In genomic region chr14:56131004-56131864, GRCh38 we compare ENCODE assay signal across 14 cellular contexts. TPM values are rescaled to one million over a fixed set of nuclear protein-coding genes. Genes with fewer than 3 reads are reported as not detected.
DNase-seq lines count a peak whose midpoint lies in the region; ATAC-seq and TF ChIP-seq lines count a peak whose summit lies in the region.
"Had no signal": no experiment of that assay in that cellular context is flagged by ENCODE, and none has a peak within 500 bp of the region (broad histone marks: within the 10 kb centered on the region; RNA-seq: fewer than 3 reads in every experiment).

No MANE protein-coding gene starts in this region.

- H3K4me3 Mint-ChIP-seq in activated CD4-positive, alpha-beta T cell treated with anti-CD3 and anti-CD28 coated beads, Interleukin-2, amount 10 ng/mL, durations not matched to agents 24 days and 14 days = no peak overlapping the region
- H3K4me3 Mint-ChIP-seq in T-helper 17 cell = peak overlapping the region; percentile 62
- no peak overlapping the region for H3K4me3 Mint-ChIP-seq in osteocyte (ENCODE audit: unreplicated experiment)

- no peaks in the 10 kb centered on the region for H3K9me3 ChIP-seq in T-helper 17 cell (ENCODE audit: control insufficient read depth, low read length, poor library complexity, severe bottlenecking)
- H3K9me3 ChIP-seq: esophagus squamous epithelium had no signal

- peaks cover 3% of the 10 kb centered on the region for H3K9me3 Mint-ChIP-seq in activated CD4-positive, alpha-beta T cell treated with anti-CD3 and anti-CD28 coated beads, Interleukin-2, amount 10 ng/mL, durations not matched to agents 24 days and 14 days
- no peaks in the 10 kb centered on the region for H3K9me3 Mint-ChIP-seq in osteocyte (ENCODE audit: unreplicated experiment)
- H3K9me3 Mint-ChIP-seq: activated naive CD4-positive, alpha-beta T cell treated with anti-CD3 and anti-CD28 coated beads, Interleukin-2, amount 50 U/mL, for 72 hours had no signal

- no peaks in the 10 kb centered on the region for H3K36me3 Mint-ChIP-seq in activated CD4-positive, alpha-beta T cell treated with anti-CD3 and anti-CD28 coated beads, Interleukin-2, amount 10 ng/mL, durations not matched to agents 24 days and 14 days (ENCODE audit: low read depth)
- H3K36me3 Mint-ChIP-seq in T-helper 17 cell (ENCODE audit: low read depth) (peaks cover 3% of the 10 kb centered on the region), osteocyte (ENCODE audit: unreplicated experiment) (no peaks in the 10 kb centered on the region)
- H3K36me3 Mint-ChIP-seq: activated naive CD4-positive, alpha-beta T cell treated with anti-CD3 and anti-CD28 coated beads, Interleukin-2, amount 50 U/mL, for 72 hours had no signal

- peaks cover 22% of the 10 kb centered on the region for H3K4me1 Mint-ChIP-seq in activated CD4-positive, alpha-beta T cell treated with anti-CD3 and anti-CD28 coated beads, Interleukin-2, amount 10 ng/mL, durations not matched to agents 24 days and 14 days
- H3K4me1 Mint-ChIP-seq in T-helper 17 cell (peaks cover 42% of the 10 kb centered on the region), osteocyte (ENCODE audit: unreplicated experiment) (peaks cover 20% of the 10 kb centered on the region)

- TF ChIP-seq CTCF in osteocyte (IDR thresholded peaks at IDR 0.05) = no peak

- peaks cover 7% of the 10 kb centered on the region for H3K27me3 Mint-ChIP-seq in activated CD4-positive, alpha-beta T cell treated with anti-CD3 and anti-CD28 coated beads, Interleukin-2, amount 10 ng/mL, durations not matched to agents 24 days and 14 days
- peaks cover 27% of the 10 kb centered on the region for H3K27me3 Mint-ChIP-seq in T-helper 17 cell
- no peaks in the 10 kb centered on the region for H3K27me3 Mint-ChIP-seq in osteocyte (ENCODE audit: unreplicated experiment)

- peak overlapping the region; percentile 18 for H3K27ac Mint-ChIP-seq in activated CD4-positive, alpha-beta T cell treated with anti-CD3 and anti-CD28 coated beads, Interleukin-2, amount 10 ng/mL, durations not matched to agents 24 days and 14 days
- H3K27ac Mint-ChIP-seq in T-helper 17 cell (no peak overlapping the region), osteocyte (ENCODE audit: unreplicated experiment) (peak overlapping the region; percentile 40)

- no peak for DNase-seq in activated CD4-positive, alpha-beta T cell treated with anti-CD3 and anti-CD28 coated beads, Interleukin-2, amount 10 ng/mL, durations not matched to agents 24 days and 14 days
- DNase-seq in activated CD4-positive, alpha-beta T cell treated with anti-CD3 and anti-CD28 coated beads for 48 hours = no peak
- DNase-seq in NCI-H1092 treated with DMSO at 0.1 percent for 48 hours (lab: John Stamatoyannopoulos, UW) = peak; percentile 78
- DNase-seq in T-helper 17 cell = no peak
- no peak for DNase-seq in osteocyte (ENCODE audit: extremely low spot score, unreplicated experiment)
- DNase-seq in COLO829 (ENCODE audit: low spot score) = no peak
- no peak for DNase-seq in stimulated activated naive CD4-positive, alpha-beta T cell (lab: John Stamatoyannopoulos, UW)
- DNase-seq: activated CD4-positive, alpha-beta T cell treated with anti-CD3 and anti-CD28 coated beads for 1 hour; esophagus squamous epithelium; NCI-H2227 treated with DMSO at 0.1 percent for 48 hours; Right ventricle myocardium superior had no signal

- ATAC-seq in T-helper 17 cell (no peak), HG03460 (IDR thresholded peaks at IDR 0.05; ENCODE audit: unreplicated experiment) (no peak)
- ATAC-seq: K562 had no signal

- intact Hi-C loops in activated CD4-positive, alpha-beta T cell treated with anti-CD3 and anti-CD28 coated beads, Interleukin-2, amount 10 ng/mL, durations not matched to agents 24 days and 14 days (cut with micrococcal nuclease) = loop anchor here (1.0 kb wide), 2 partner anchors 12 to 757 kb away; no protein-coding TSS in a partner anchor

RNA-seq across cellular contexts. Expression of gene PELI2, which starts 13.0 kb away (rescaled TPM):
- total RNA-seq in activated CD4-positive, alpha-beta T cell treated with anti-CD3 and anti-CD28 coated beads, Interleukin-2, amount 10 ng/mL, durations not matched to agents 24 days and 14 days = 2.8 and 3.0 TPM in 2 replicates
- total RNA-seq in T-helper 17 cell (10 to 100 TPM; 11.2 to 26.3 TPM), osteocyte (15.0 and 15.3 TPM in 2 replicates)
